Comparison of ENCODE assay signal across 18 cellular contexts in genomic region chr3:108507887-108508286, GRCh38. TPM values are rescaled to one million over a fixed set of nuclear protein-coding genes. Genes with fewer than 3 reads are reported as not detected.
DNase-seq lines count a peak whose midpoint lies in the region; ATAC-seq, FAIRE-seq and TF ChIP-seq lines count a peak whose summit lies in the region.
"Had no signal": no experiment of that assay in that cellular context is flagged by ENCODE, and none has a peak within 500 bp of the region (broad histone marks: within the 10 kb centered on the region; RNA-seq: fewer than 3 reads in every experiment).

No MANE protein-coding gene starts in this region.

- no peak for TF ChIP-seq POLR2A in GM12878 (IDR thresholded peaks at IDR 0.05; ENCODE audit: low read depth, low read length)

- in situ Hi-C loops in GM12878 (cut with MboI), result no loop called here

- BruUV-seq in GM12878 (replicated peaks; lab: Mats Ljungman, UMichigan), result no TSS peak

- RAD21 ChIA-PET in GM12878 (lab: Charles Lee; ENCODE audit: unreplicated experiment), result interaction anchor here (1.4 kb wide), 1 partner anchor 44 kb away, joined by 7 read pairs; no protein-coding TSS in a partner anchor

- H3K27me3 ChIP-seq in GM23338 (ENCODE audit: insufficient read depth) (no peaks in the 10 kb centered on the region), GM12878 (replicated peaks in 1 of 2; ENCODE audit: control insufficient read depth in 2 of 2, insufficient read depth in 2 of 2, low read length in 1 of 2) (no peaks in the 10 kb centered on the region), osteoblast (ENCODE audit: insufficient read depth, low read length) (peaks cover 4% of the 10 kb centered on the region)

- intact Hi-C loops in GM12878 (cut with micrococcal nuclease; ENCODE audit: unreplicated experiment), result no loop called here

- DNase-seq in GM23338 (ENCODE audit: low spot score), result no peak
- DNase-seq in GM12878 (ENCODE audit: low read depth, low spot score), result no peak
- DNase-seq in NCI-H226, result no peak
- no peak for DNase-seq in osteoblast (ENCODE audit: insufficient read length, low spot score, missing footprints)
- DNase-seq: C1 segment of cervical spinal cord; Calu3; CD4-positive, alpha-beta memory T cell; COR-L47; DMS53; DMS79 treated with DMSO at 0.1 percent for 48 hours; GF-D8; GOT3; H7; HCEC 1CT had no signal

- H3K4me2 ChIP-seq in GM23338, result 0 out of 2 replicates have a peak overlapping the region, but pooled peaks have one; percentile 8
- H3K4me2 ChIP-seq in GM12878 (ENCODE audit: control insufficient read depth, insufficient read depth), result no peak overlapping the region
- H3K4me2 ChIP-seq in osteoblast (ENCODE audit: insufficient read depth, low read length), result no peak overlapping the region

- POLR2A ChIA-PET in GM12878 (lab: Charles Lee), result no interaction called here

- no peak for TF ChIP-seq RAD21 in GM12878 (IDR thresholded peaks at IDR 0.05; ENCODE audit: insufficient read depth, low read depth, low read length)

- TF ChIP-seq CTCF in GM23338 (conservative IDR thresholded peaks at IDR 0.05; ENCODE audit: low read depth in 2 of 2) (no peak), GM12878 (IDR thresholded peaks at IDR 0.05 in 2 of 3, conservative IDR thresholded peaks at IDR 0.05 in 1 of 3; ENCODE audit: control insufficient read depth in 2 of 3, extremely low read depth in 1 of 3, insufficient read depth in 1 of 3, low read depth in 3 of 3, low read length in 3 of 3) (no peak), osteoblast (IDR thresholded peaks at IDR 0.05; ENCODE audit: extremely low read depth, low read depth, low read length) (no peak)

- H3K36me3 Mint-ChIP-seq in GM23338 (ENCODE audit: low read depth), result no peaks in the 10 kb centered on the region
- H3K36me3 Mint-ChIP-seq: CD4-positive, alpha-beta memory T cell had no signal

- H3K9me3 Mint-ChIP-seq in GM23338, result no peaks in the 10 kb centered on the region

- H3K4me3 ChIP-seq in GM23338, result no peak overlapping the region
- H3K4me3 ChIP-seq in GM12878, result no peak overlapping the region
- no peak overlapping the region for H3K4me3 ChIP-seq in osteoblast (ENCODE audit: insufficient read depth, low read length)

- H3K9me3 ChIP-seq in GM12878 (replicated peaks; ENCODE audit: control insufficient read depth, insufficient read depth, low read length) (no peaks in the 10 kb centered on the region), osteoblast (ENCODE audit: low read depth, low read length) (no peaks in the 10 kb centered on the region)

- H3K4me3 Mint-ChIP-seq in GM23338, result no peak overlapping the region
- H3K4me3 Mint-ChIP-seq: CD4-positive, alpha-beta memory T cell had no signal

- no peak overlapping the region for H3K9ac ChIP-seq in GM12878 (ENCODE audit: control insufficient read depth, insufficient read depth, low read length)

- ATAC-seq in GM18870 (IDR thresholded peaks at IDR 0.05; ENCODE audit: unreplicated experiment) (peak; percentile 50), GM23338 (no peak), GM12878 (peak; percentile 59), HG03196 (IDR thresholded peaks at IDR 0.05; ENCODE audit: unreplicated experiment) (no peak)

- H3K27ac Mint-ChIP-seq in GM23338, result no peak overlapping the region
- H3K27ac Mint-ChIP-seq: CD4-positive, alpha-beta memory T cell had no signal

- no peaks in the 10 kb centered on the region for H3K36me3 ChIP-seq in GM23338 (ENCODE audit: insufficient read depth)
- no peaks in the 10 kb centered on the region for H3K36me3 ChIP-seq in GM12878 (ENCODE audit: control insufficient read depth in 2 of 2, insufficient read depth in 2 of 2, low read length in 1 of 2)
- no peaks in the 10 kb centered on the region for H3K36me3 ChIP-seq in osteoblast (ENCODE audit: insufficient read depth, low read length)

- no peaks in the 10 kb centered on the region for H4K20me1 ChIP-seq in GM23338 (replicated peaks; ENCODE audit: insufficient read depth)
- no peaks in the 10 kb centered on the region for H4K20me1 ChIP-seq in GM12878 (ENCODE audit: control insufficient read depth, insufficient read depth)
- H4K20me1 ChIP-seq in osteoblast (ENCODE audit: insufficient read depth, low read length), result no peaks in the 10 kb centered on the region

- H3K27ac ChIP-seq in GM23338 (ENCODE audit: low read depth) (no peak overlapping the region), GM12878 (ENCODE audit: control insufficient read depth, insufficient read depth) (no peak overlapping the region), osteoblast (ENCODE audit: low read depth, low read length) (no peak overlapping the region)

- CTCF ChIA-PET in GM12878 (lab: Yijun Ruan, JAX), result interaction anchor here (0.6 to 4.6 kb wide), 5 partner anchors 12 to 516 kb away, joined by 3 to 32 read pairs (median 3); no protein-coding TSS in a partner anchor

- H3F3A ChIP-seq in GM23338 (replicated peaks; ENCODE audit: low read depth), result no peaks in the 10 kb centered on the region

- peak overlapping the region; percentile 44 for H2AFZ ChIP-seq in GM23338
- no peak overlapping the region for H2AFZ ChIP-seq in GM12878 (ENCODE audit: control insufficient read depth, low read depth, low read length)
- no peak overlapping the region for H2AFZ ChIP-seq in osteoblast (ENCODE audit: low read length)

- H3K4me1 ChIP-seq in GM23338 (ENCODE audit: insufficient read depth) (peaks cover 12% of the 10 kb centered on the region), GM12878 (ENCODE audit: control insufficient read depth, insufficient read depth, low read length) (no peaks in the 10 kb centered on the region), osteoblast (ENCODE audit: insufficient read depth, low read length) (no peaks in the 10 kb centered on the region)

- no peak for FAIRE-seq in GM12878 (lab: Jason Lieb, UNC)
- FAIRE-seq: GM18507, GM19239 had no signal

- H3K79me2 ChIP-seq in GM23338 (replicated peaks; ENCODE audit: insufficient read depth) (no peaks in the 10 kb centered on the region), GM12878 (ENCODE audit: control insufficient read depth, insufficient read depth, low read length) (no peaks in the 10 kb centered on the region), osteoblast (ENCODE audit: insufficient read depth, low read length) (no peaks in the 10 kb centered on the region)

- SMC1A ChIA-PET in GM12878 (lab: Charles Lee; ENCODE audit: uncharacterized antibody, unreplicated experiment), result interaction anchor here (0.6 to 1.7 kb wide), 2 partner anchors 19 to 44 kb away, joined by 3 to 6 read pairs; no protein-coding TSS in a partner anchor

- peaks cover 7% of the 10 kb centered on the region for H3K4me1 Mint-ChIP-seq in GM23338
- H3K4me1 Mint-ChIP-seq: CD4-positive, alpha-beta memory T cell had no signal

- no peaks in the 10 kb centered on the region for H3K27me3 Mint-ChIP-seq in GM23338 (ENCODE audit: insufficient read depth, low read depth, poor library complexity)
- H3K27me3 Mint-ChIP-seq: CD4-positive, alpha-beta memory T cell had no signal

- TF ChIP-seq EP300 in GM12878 (IDR thresholded peaks at IDR 0.05; ENCODE audit: borderline replicate concordance in 1 of 2, control insufficient read depth in 1 of 2, low read depth in 2 of 2, low read length in 2 of 2), result no peak

- H3K9me2 ChIP-seq in GM23338 (ENCODE audit: insufficient read depth), result no peaks in the 10 kb centered on the region

TF ChIP-seq in GM23338, 12 proteins besides CTCF, POLR2A, EP300 and RAD21 (continues in another document):
- no peak for TF ChIP-seq ZNF114 (CRISPR knock-in tag; IDR thresholded peaks at IDR 0.05)

TF ChIP-seq in GM12878, 131 proteins besides CTCF, POLR2A, EP300 and RAD21:
- TF ChIP-seq ATF7 (IDR thresholded peaks at IDR 0.05; ENCODE audit: low read depth) (0 out of 2 replicates have a peak, but pooled peaks have one; percentile 37), PAX5 (IDR thresholded peaks at IDR 0.05; ENCODE audit: borderline replicate concordance, low read depth, low read length) (no peak)
TF ChIP-seq in GM12878: peak in this region for 1.

RNA-seq across cellular contexts. Expression of gene MYH15, which starts 2.5 kb away (rescaled TPM):
- total RNA-seq in GM23338 (2014; rRNA removed; shearing (Covaris generic)), result 0.04 and 0.07 TPM in 2 replicates
- polyA plus RNA-seq in GM23338 (2016; fragmentation: Nextera tagmentation; extraction: Ambion mirVana) (not detected in 2 replicates), GM12878 (2011; rRNA removed) (0.27 and 0.40 TPM in 2 replicates), GM12878 (2014; fragmentation: Illumina TruSeq; extraction: Trizol) (0.07 and 0.13 TPM in 2 replicates), GM12878 (2014; fragmentation: Nextera tagmentation; extraction: Ambion mirVana) (under 1 TPM; 0.06 to 0.09 TPM), GM12878 (2014; rRNA removed) (0.05 and 0.13 TPM in 2 replicates), GM12878 (2016; fragmentation: Nextera tagmentation; extraction: Ambion mirVana) (under 1 TPM in 1 of 2 experiments, not detected in 1; 0.12 TPM)
- 3.5 TPM in 2 replicates for total RNA-seq in GM12878 (2013; cell fraction: nucleolus; rRNA removed)
- total RNA-seq in GM12878 (2014; rRNA removed) (0.06 and 0.16 TPM in 2 replicates), GM12878 (2014; rRNA removed; fragmentation: Illumina TruSeq; extraction: Trizol) (0.09 and 0.13 TPM in 2 replicates), GM12878 (2021) (0.05 and 0.13 TPM in 2 replicates), osteoblast (0.36 and 0.59 TPM in 2 replicates)
- polyA plus RNA-seq in GM12878 (2011; ENCODE audit: low read depth), result 0.05 TPM
- 0.12 TPM in 2 replicates for polyA plus RNA-seq in GM12878 (2011; cell fraction: cytosol; rRNA removed)
- 0.99 and 1.2 TPM in 2 replicates for polyA plus RNA-seq in GM12878 (2011; cell fraction: nucleus; rRNA removed)
- polyA plus RNA-seq in GM12878 (2012), result 0.13 and 0.14 TPM in 2 replicates
- 0.21 and 0.66 TPM in 2 replicates for polyA minus RNA-seq in GM12878 (2011; rRNA and poly(A)+ RNA removed)
- polyA minus RNA-seq in GM12878 (2011; cell fraction: cytosol; rRNA and poly(A)+ RNA removed), result 0.27 TPM in 1 of 2 replicates, not detected in the other
- polyA minus RNA-seq in GM12878 (2011; cell fraction: nucleus; rRNA and poly(A)+ RNA removed), result 0.73 and 0.96 TPM in 2 replicates
- polyA plus RNA-seq: CD4-positive, alpha-beta memory T cell had no signal

Comparison
In these comparisons a context has a peak if more than half of its experiments do, and no peak if none do; other contexts are left out.
1. ATAC-seq: peak in GM18870 (single experiment) and GM12878 (single experiment); none in GM23338 (single experiment) and HG03196 (single experiment).